Comparison of ENCODE assay signal across 23 cellular contexts in the genomic region with DNA sequence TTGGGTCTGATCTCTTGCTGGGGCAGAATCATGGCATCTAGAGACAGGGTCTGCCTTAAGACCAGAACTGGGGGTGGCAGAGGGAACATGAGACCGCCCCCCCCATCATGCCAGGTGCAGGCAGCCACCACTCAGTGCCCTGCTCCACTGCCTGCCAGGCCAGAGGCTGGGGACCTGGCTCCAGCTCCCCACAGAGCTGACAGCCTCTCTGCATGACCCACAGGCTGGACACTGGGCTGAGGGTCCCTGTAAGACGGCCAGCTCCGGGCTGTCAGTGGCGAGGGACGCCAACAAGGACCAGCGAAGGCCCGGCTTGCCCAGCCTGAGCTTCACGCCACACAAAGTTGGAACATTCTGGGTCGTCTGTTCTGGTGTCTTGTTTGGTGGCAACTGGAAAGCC.
A peak's percentile ranks its signal among the peaks of the same experiment; 100 is the strongest.
DNase-seq lines count a peak whose midpoint lies in the region; ATAC-seq and TF ChIP-seq lines count a peak whose summit lies in the region.
"Had no signal": no experiment of that assay in that cellular context is flagged by ENCODE, and none has a peak within 500 bp of the region (broad histone marks: within the 10 kb centered on the region; RNA-seq: fewer than 3 reads in every experiment).

No MANE protein-coding gene starts in this region.

- H3K36me3 Mint-ChIP-seq in chondrocyte (ENCODE audit: low read depth), result peaks cover 2% of the 10 kb centered on the region
- H3K36me3 Mint-ChIP-seq: CD4-positive, alpha-beta memory T cell had no signal

- no peaks in the 10 kb centered on the region for H3K36me3 ChIP-seq in neuronal stem cell (replicated peaks in 1 of 2; ENCODE audit: control insufficient read depth in 2 of 2, insufficient read depth in 2 of 2, low read length in 2 of 2)
- H3K36me3 ChIP-seq in Peyer's patch, result no peaks in the 10 kb centered on the region

- H3K79me1 ChIP-seq in neuronal stem cell (ENCODE audit: low read depth, low read length), result peaks cover 2% of the 10 kb centered on the region

- H3K4me1 ChIP-seq in neuronal stem cell (ENCODE audit: control insufficient read depth in 2 of 2, insufficient read depth in 1 of 2, low read depth in 1 of 2, low read length in 2 of 2), result peaks cover 9 to 20% of the 10 kb centered on the region in 2 donors
- no peaks in the 10 kb centered on the region for H3K4me1 ChIP-seq in Peyer's patch
- H3K4me1 ChIP-seq: A549, Caco-2 had no signal

- no peak overlapping the region for H3K4me2 ChIP-seq in neuronal stem cell (ENCODE audit: insufficient read depth, low read length, poor library complexity, severe bottlenecking)
- H3K4me2 ChIP-seq: A549, PC-9 had no signal

- no peak overlapping the region for H2AFZ ChIP-seq in neuronal stem cell (ENCODE audit: low read length)
- H2AFZ ChIP-seq: PC-9 had no signal

- H3K9me3 Mint-ChIP-seq in chondrocyte (ENCODE audit: low read depth), result no peaks in the 10 kb centered on the region
- H3K9me3 Mint-ChIP-seq: CD4-positive, alpha-beta memory T cell; H9 had no signal

- H3K4ac ChIP-seq in neuronal stem cell (ENCODE audit: low read length), result no peak overlapping the region

- H3K23ac ChIP-seq in neuronal stem cell (ENCODE audit: low read depth, low read length, poor library complexity), result peak overlapping the region; percentile 86

- H2BK15ac ChIP-seq in neuronal stem cell (ENCODE audit: low read length), result peak overlapping the region; percentile 62

- no CpG with 5 or more reads among the region's 9 CpGs for WGBS in neuronal stem cell (ENCODE audit: extremely low coverage in 2 of 2, insufficient read length in 2 of 2, insufficient replicate concordance in 1 of 2), 2 donors

- H3K9me3 ChIP-seq in neuronal stem cell (replicated peaks in 1 of 2; ENCODE audit: control insufficient read depth in 2 of 2, insufficient read depth in 1 of 2, low read depth in 1 of 2, low read length in 2 of 2) (no peaks in the 10 kb centered on the region), Peyer's patch (no peaks in the 10 kb centered on the region)
- H3K9me3 ChIP-seq: A549, Caco-2 had no signal

- H2BK12ac ChIP-seq in neuronal stem cell (ENCODE audit: low read length), result peak overlapping the region; percentile 16

- peak; percentile 5 for DNase-seq in left ventricle myocardium superior
- DNase-seq in cardiac septum (ENCODE audit: low spot score), result no peak
- peak; percentile 59 for DNase-seq in chondrocyte (ENCODE audit: low spot score)
- no peak for DNase-seq in neuronal stem cell (ENCODE audit: low spot score)
- no peak for DNase-seq in activated CD4-positive, CD25-positive, alpha-beta regulatory T cell (lab: John Stamatoyannopoulos, UW)
- no peak for DNase-seq in Peyer's patch
- DNase-seq: Caco-2; CD4-positive, alpha-beta memory T cell; DMS 273 treated with DMSO at 0.1 percent for 48 hours; DMS79 treated with DMSO at 0.1 percent for 48 hours; H9; KG1; NCI-H1092; NCI-H1436; NCI-H1930; NCI-H2227 treated with DMSO at 0.1 percent for 48 hours; NCI-H510A; PC-9 had no signal

- no peak overlapping the region for H3K27ac ChIP-seq in neuronal stem cell (replicated peaks; ENCODE audit: low read length)
- no peak overlapping the region for H3K27ac ChIP-seq in Peyer's patch
- H3K27ac ChIP-seq: A549, PC-9, RWPE1 had no signal

- TF ChIP-seq CTCF in chondrocyte (IDR thresholded peaks at IDR 0.05), result no peak
- no peak for TF ChIP-seq CTCF in Peyer's patch (IDR thresholded peaks at IDR 0.05)

- no peaks in the 10 kb centered on the region for H3K27me3 ChIP-seq in neuronal stem cell (ENCODE audit: control insufficient read depth in 3 of 3, insufficient read depth in 3 of 3, low read depth in 1 of 3, low read length in 3 of 3)
- H3K27me3 ChIP-seq in Peyer's patch, result no peaks in the 10 kb centered on the region

- H4K91ac ChIP-seq in neuronal stem cell (ENCODE audit: low read depth, low read length, poor library complexity), result no peak overlapping the region

- peak overlapping the region; percentile 89 for H3K18ac ChIP-seq in neuronal stem cell (ENCODE audit: low read length)

- no peak overlapping the region for H3K4me3 Mint-ChIP-seq in chondrocyte (ENCODE audit: unreplicated experiment)
- H3K4me3 Mint-ChIP-seq: B cell; CD4-positive, alpha-beta memory T cell; H9 had no signal

- intact Hi-C loops in left ventricle myocardium superior (cut with micrococcal nuclease), result no loop called here
- intact Hi-C loops in cardiac septum (cut with DNase I), result no loop called here

- peak overlapping the region; percentile 64 for H3K14ac ChIP-seq in neuronal stem cell (ENCODE audit: low read length)

- no peak overlapping the region for H4K8ac ChIP-seq in neuronal stem cell (ENCODE audit: low read depth, low read length)

- H3K4me3 ChIP-seq in neuronal stem cell (ENCODE audit: low read length in 2 of 2) (no peak overlapping the region), Peyer's patch (no peak overlapping the region)
- H3K4me3 ChIP-seq: A549, PC-9 had no signal

- H3K27ac Mint-ChIP-seq in chondrocyte (ENCODE audit: unreplicated experiment), result peak overlapping the region; percentile 17
- H3K27ac Mint-ChIP-seq: B cell; CD4-positive, alpha-beta memory T cell had no signal

- peak overlapping the region; percentile 30 for H3K9ac ChIP-seq in neuronal stem cell (ENCODE audit: low read depth, low read length, poor library complexity)

- no peak overlapping the region for H2BK120ac ChIP-seq in neuronal stem cell (ENCODE audit: low read depth, low read length)

- peak overlapping the region; percentile 92 for H2AK5ac ChIP-seq in neuronal stem cell (ENCODE audit: low read depth, low read length)

- peaks cover 4% of the 10 kb centered on the region for H3K27me3 Mint-ChIP-seq in chondrocyte (ENCODE audit: low read depth)
- H3K27me3 Mint-ChIP-seq: B cell had no signal

- H3K4me1 Mint-ChIP-seq in chondrocyte (ENCODE audit: low read depth), result peaks cover 9% of the 10 kb centered on the region
- H3K4me1 Mint-ChIP-seq: B cell; CD4-positive, alpha-beta memory T cell had no signal

- H2BK5ac ChIP-seq in neuronal stem cell (ENCODE audit: low read length), result peak overlapping the region; percentile 70

- TF ChIP-seq POLR2A in Peyer's patch (IDR thresholded peaks at IDR 0.05), result no peak

- ATAC-seq in left ventricle myocardium superior (no peak), HG02763 (IDR thresholded peaks at IDR 0.05; ENCODE audit: unreplicated experiment) (no peak)
- ATAC-seq: SK-N-SH treated with all-trans-retinoic acid at 6 μM for 48 hours had no signal

Comparison
In these comparisons a context has a peak if more than half of its experiments do, and no peak if none do; other contexts are left out.
1. DNase-seq: peak in left ventricle myocardium superior (single experiment) and chondrocyte (single experiment); none in cardiac septum (single experiment), neuronal stem cell (single experiment), activated CD4-positive, CD25-positive, alpha-beta regulatory T cell (0 of 4) and Peyer's patch (0 of 3).